In genomic region chr16:4454618-4455017, GRCh38 we compare ENCODE assay signal across 2 cellular contexts.
TF ChIP-seq lines count a peak whose summit lies in the region.

No MANE protein-coding gene starts in this region.

TF ChIP-seq in HCT116, 20 proteins besides CTCF, POLR2A, EP300 and RAD21:
- TF ChIP-seq ATF3 (IDR thresholded peaks at IDR 0.05) (no peak), ZNF274 (IDR thresholded peaks at IDR 0.05; ENCODE audit: low read depth, low read length) (no peak), CBX3 (IDR thresholded peaks at IDR 0.05; ENCODE audit: low read depth) (no peak), YY1 (IDR thresholded peaks at IDR 0.05; ENCODE audit: extremely low read depth, insufficient replicate concordance, low read depth, low read length) (no peak), SIN3A (IDR thresholded peaks at IDR 0.05; ENCODE audit: low read depth) (no peak)
- TF ChIP-seq, protein P1, sequence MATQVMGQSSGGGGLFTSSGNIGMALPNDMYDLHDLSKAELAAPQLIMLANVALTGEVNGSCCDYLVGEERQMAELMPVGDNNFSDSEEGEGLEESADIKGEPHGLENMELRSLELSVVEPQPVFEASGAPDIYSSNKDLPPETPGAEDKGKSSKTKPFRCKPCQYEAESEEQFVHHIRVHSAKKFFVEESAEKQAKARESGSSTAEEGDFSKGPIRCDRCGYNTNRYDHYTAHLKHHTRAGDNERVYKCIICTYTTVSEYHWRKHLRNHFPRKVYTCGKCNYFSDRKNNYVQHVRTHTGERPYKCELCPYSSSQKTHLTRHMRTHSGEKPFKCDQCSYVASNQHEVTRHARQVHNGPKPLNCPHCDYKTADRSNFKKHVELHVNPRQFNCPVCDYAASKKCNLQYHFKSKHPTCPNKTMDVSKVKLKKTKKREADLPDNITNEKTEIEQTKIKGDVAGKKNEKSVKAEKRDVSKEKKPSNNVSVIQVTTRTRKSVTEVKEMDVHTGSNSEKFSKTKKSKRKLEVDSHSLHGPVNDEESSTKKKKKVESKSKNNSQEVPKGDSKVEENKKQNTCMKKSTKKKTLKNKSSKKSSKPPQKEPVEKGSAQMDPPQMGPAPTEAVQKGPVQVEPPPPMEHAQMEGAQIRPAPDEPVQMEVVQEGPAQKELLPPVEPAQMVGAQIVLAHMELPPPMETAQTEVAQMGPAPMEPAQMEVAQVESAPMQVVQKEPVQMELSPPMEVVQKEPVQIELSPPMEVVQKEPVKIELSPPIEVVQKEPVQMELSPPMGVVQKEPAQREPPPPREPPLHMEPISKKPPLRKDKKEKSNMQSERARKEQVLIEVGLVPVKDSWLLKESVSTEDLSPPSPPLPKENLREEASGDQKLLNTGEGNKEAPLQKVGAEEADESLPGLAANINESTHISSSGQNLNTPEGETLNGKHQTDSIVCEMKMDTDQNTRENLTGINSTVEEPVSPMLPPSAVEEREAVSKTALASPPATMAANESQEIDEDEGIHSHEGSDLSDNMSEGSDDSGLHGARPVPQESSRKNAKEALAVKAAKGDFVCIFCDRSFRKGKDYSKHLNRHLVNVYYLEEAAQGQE (IDR thresholded peaks at IDR 0.05; ENCODE audit: low read depth) = peak; percentile 61

TF ChIP-seq in liver, 16 proteins besides CTCF, POLR2A, EP300 and RAD21:
- no peak for TF ChIP-seq RXRA (IDR thresholded peaks at IDR 0.05)
- TF ChIP-seq GABPA (IDR thresholded peaks at IDR 0.05 in 1 of 2, conservative IDR thresholded peaks at IDR 0.05 in 1 of 2) = no peak
- TF ChIP-seq FOXA1 (IDR thresholded peaks at IDR 0.05) = no peak
- TF ChIP-seq JUND (IDR thresholded peaks at IDR 0.05) = no peak
- TF ChIP-seq, protein P1 (IDR thresholded peaks at IDR 0.05) = peak; percentile 95
- no peak for TF ChIP-seq HNF4A (conservative IDR thresholded peaks at IDR 0.05)
- TF ChIP-seq NR2F2 (IDR thresholded peaks at IDR 0.05) = no peak
TF ChIP-seq in liver: peak in this region for 1.
